Comparison of ENCODE assay signal across 22 cellular contexts in the genomic region with DNA sequence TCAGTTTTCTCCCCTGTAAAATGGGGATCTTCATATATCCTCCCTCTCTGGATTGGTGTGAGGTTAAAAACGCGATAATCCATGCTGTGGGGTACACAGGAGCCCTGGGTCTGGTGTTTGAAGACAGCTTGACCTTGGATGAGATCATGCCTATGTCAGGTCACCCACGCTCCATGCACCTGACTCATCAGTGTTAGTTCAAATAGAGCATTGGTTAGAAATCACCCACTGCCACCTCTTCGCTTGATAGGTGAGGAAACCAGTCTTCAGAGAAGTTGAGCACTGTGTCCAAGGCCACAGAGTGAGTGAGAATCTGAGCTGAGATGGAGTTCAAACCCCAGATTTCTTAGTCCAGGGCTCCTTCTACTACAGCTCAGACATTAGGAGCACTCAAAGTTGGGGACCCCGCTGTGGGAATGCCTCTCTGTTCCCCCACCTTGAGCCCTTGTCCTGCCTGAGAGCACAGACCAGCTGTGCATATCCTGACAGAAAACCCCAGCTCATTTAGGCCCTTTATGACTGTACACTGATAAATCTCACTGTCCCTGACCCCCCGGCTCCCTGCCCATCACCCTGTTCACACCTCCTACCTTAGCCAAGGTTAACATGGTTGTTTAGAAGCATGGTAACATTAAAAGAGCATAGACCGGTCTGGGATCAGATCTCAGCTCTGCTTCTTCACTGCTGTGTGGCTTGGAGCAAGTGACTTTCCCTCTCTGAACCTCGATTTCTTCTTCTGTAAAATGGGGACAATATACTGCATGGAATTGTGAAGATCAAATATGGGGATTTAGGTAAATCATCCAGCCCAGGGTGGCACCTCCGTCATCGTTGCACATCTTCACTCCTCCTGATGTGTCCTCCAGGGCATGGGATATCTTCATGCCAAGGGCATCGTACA. TPM values are rescaled to one million over a fixed set of nuclear protein-coding genes. Genes with fewer than 3 reads are reported as not detected.
DNase-seq lines count a peak whose midpoint lies in the region; ATAC-seq, FAIRE-seq and TF ChIP-seq lines count a peak whose summit lies in the region.
"Had no signal": no experiment of that assay in that cellular context is flagged by ENCODE, and none has a peak within 500 bp of the region (broad histone marks: within the 10 kb centered on the region; RNA-seq: fewer than 3 reads in every experiment).

No MANE protein-coding gene starts in this region.

- no peak for FAIRE-seq in GM12878 (lab: Jason Lieb, UNC)

- no peak overlapping the region for H3K4me2 ChIP-seq in GM12878 (ENCODE audit: control insufficient read depth, insufficient read depth)

- H3K4me1 Mint-ChIP-seq in activated naive CD4-positive, alpha-beta T cell treated with anti-CD3 and anti-CD28 coated beads, Interleukin-2, amount 50 U/mL, for 24 hours = peaks cover 4% of the 10 kb centered on the region
- H3K4me1 Mint-ChIP-seq: B cell; central memory CD8-positive, alpha-beta T cell; mesothelial cell of epicardium had no signal

- H3K27me3 ChIP-seq in GM12878 (replicated peaks in 1 of 2; ENCODE audit: control insufficient read depth in 2 of 2, insufficient read depth in 2 of 2, low read length in 1 of 2) (no peaks in the 10 kb centered on the region), gastroesophageal sphincter (no peaks in the 10 kb centered on the region)
- H3K27me3 ChIP-seq: upper lobe of right lung had no signal

- SMC1A ChIA-PET in GM12878 (lab: Charles Lee; ENCODE audit: uncharacterized antibody, unreplicated experiment) = interaction anchor here (0.6 to 2.4 kb wide), 3 partner anchors 9 to 153 kb away, joined by 3 to 6 read pairs (median 3); a partner anchor contains a TSS

- H3K9me3 Mint-ChIP-seq in activated naive CD4-positive, alpha-beta T cell treated with anti-CD3 and anti-CD28 coated beads, Interleukin-2, amount 50 U/mL, for 24 hours = no peaks in the 10 kb centered on the region
- H3K9me3 Mint-ChIP-seq: central memory CD8-positive, alpha-beta T cell; mesothelial cell of epicardium; natural killer cell treated with Interleukin-12 subunit alpha and Interleukin-12 subunit beta and Interleukin-15 and Interleukin-18, amount 100 ng/mL, for 72 hours had no signal

- WGBS in GM12878 (ENCODE audit: insufficient coverage, insufficient replicate concordance, low lambda C conversion rate, missing lambda C conversion rate) = 67% methylated on average over 11 of the region's 11 CpGs
- WGBS in gastroesophageal sphincter (ENCODE audit: low coverage in 1 of 2), 2 donors = 95 to 100% methylated on average over 2 to 3 of the region's 11 CpGs

- ATAC-seq in GM12878 (peak; percentile 12; the same call in 2 of the 3 replicates), gastroesophageal sphincter (no peak)
- ATAC-seq in stimulated activated naive CD8-positive, alpha-beta T cell treated with anti-CD3 and anti-CD28 coated beads, Interleukin-15, Interleukin-2, amounts not matched to agents 100 U/mL and 50 U/mL, for 24 hours = peak; percentile 78

- TF ChIP-seq RAD21 in GM12878 (IDR thresholded peaks at IDR 0.05; ENCODE audit: insufficient read depth, low read depth, low read length) = no peak

- in situ Hi-C loops in GM12878 (cut with MboI) = loop anchor here (5.0 to 10.0 kb wide), 3 partner anchors 46 to 371 kb away; no protein-coding TSS in a partner anchor

- H3K4me3 ChIP-seq in GM12878 (no peak overlapping the region), gastroesophageal sphincter (no peak overlapping the region)
- H3K4me3 ChIP-seq: upper lobe of right lung had no signal

- no peak for TF ChIP-seq CTCF in GM12878 (IDR thresholded peaks at IDR 0.05 in 2 of 3, conservative IDR thresholded peaks at IDR 0.05 in 1 of 3; ENCODE audit: control insufficient read depth in 2 of 3, extremely low read depth in 1 of 3, insufficient read depth in 1 of 3, low read depth in 3 of 3, low read length in 3 of 3)
- TF ChIP-seq CTCF in gastroesophageal sphincter (IDR thresholded peaks at IDR 0.05) = no peak

- no peak overlapping the region for H3K4me3 Mint-ChIP-seq in activated naive CD4-positive, alpha-beta T cell treated with anti-CD3 and anti-CD28 coated beads, Interleukin-2, amount 50 U/mL, for 24 hours
- H3K4me3 Mint-ChIP-seq: B cell; central memory CD8-positive, alpha-beta T cell; mesothelial cell of epicardium; natural killer cell treated with Interleukin-12 subunit alpha and Interleukin-12 subunit beta and Interleukin-15 and Interleukin-18, amount 100 ng/mL, for 72 hours had no signal

- TF ChIP-seq POLR2A in GM12878 (IDR thresholded peaks at IDR 0.05; ENCODE audit: low read depth, low read length) (no peak), gastroesophageal sphincter (IDR thresholded peaks at IDR 0.05) (no peak)

- H3K4me1 ChIP-seq in GM12878 (ENCODE audit: control insufficient read depth, insufficient read depth, low read length) (no peaks in the 10 kb centered on the region), gastroesophageal sphincter (no peaks in the 10 kb centered on the region)
- H3K4me1 ChIP-seq: upper lobe of right lung had no signal

- peak overlapping the region; percentile 30 for H3K27ac Mint-ChIP-seq in activated naive CD4-positive, alpha-beta T cell treated with anti-CD3 and anti-CD28 coated beads, Interleukin-2, amount 50 U/mL, for 24 hours
- H3K27ac Mint-ChIP-seq: B cell, mesothelial cell of epicardium had no signal

- BruUV-seq in GM12878 (replicated peaks; lab: Mats Ljungman, UMichigan) = no TSS peak

- CTCF ChIA-PET in GM12878 (lab: Yijun Ruan, JAX) = interaction anchor here (1.1 to 4.3 kb wide), 9 partner anchors 9 to 249 kb away, joined by 3 to 16 read pairs (median 4); no protein-coding TSS in a partner anchor

- H3K36me3 ChIP-seq in GM12878 (ENCODE audit: control insufficient read depth in 2 of 2, insufficient read depth in 2 of 2, low read length in 1 of 2) (peaks cover 20 to 48% of the 10 kb centered on the region in 2 experiments), gastroesophageal sphincter (peaks cover 0 to 96% of the 10 kb centered on the region in 2 donors)

- intact Hi-C loops in GM12878 (cut with micrococcal nuclease; ENCODE audit: unreplicated experiment) = no loop called here

- POLR2A ChIA-PET in GM12878 (lab: Charles Lee) = no interaction called here

- DNase-seq in DMS53 (lab: John Stamatoyannopoulos, UW) (peak; percentile 49), DMS53 treated with DMSO at 0.1 percent for 48 hours (lab: John Stamatoyannopoulos, UW; ENCODE audit: unreplicated experiment) (no peak), GM12878 (ENCODE audit: low read depth, low spot score) (no peak), DMS 273 (lab: John Stamatoyannopoulos, UW; ENCODE audit: unreplicated experiment) (no peak)
- no peak for DNase-seq in activated naive CD4-positive, alpha-beta T cell treated with Interleukin-2 at 50 U/mL for 16 hours
- DNase-seq in stimulated activated naive CD8-positive, alpha-beta T cell treated with anti-CD3 and anti-CD28 coated beads, Interleukin-15, Interleukin-2, amounts not matched to agents 100 U/mL and 50 U/mL, for 24 hours = no peak
- DNase-seq: effector CD4-positive, alpha-beta T cell; IMR-90; NCI-H1436 treated with DMSO at 0.1 percent for 48 hours; NCI-H2171; NCI-H69; SIG-M5; stimulated activated CD4-positive, alpha-beta T cell treated with anti-CD3 and anti-CD28 coated beads, Interleukin-2, amount 100 ng/mL, for 24 hours; upper lobe of right lung had no signal

- no peaks in the 10 kb centered on the region for H3K9me3 ChIP-seq in GM12878 (replicated peaks; ENCODE audit: control insufficient read depth, insufficient read depth, low read length)
- no peaks in the 10 kb centered on the region for H3K9me3 ChIP-seq in gastroesophageal sphincter
- H3K9me3 ChIP-seq: upper lobe of right lung had no signal

- H3K9ac ChIP-seq in GM12878 (ENCODE audit: control insufficient read depth, insufficient read depth, low read length) = no peak overlapping the region

- RAD21 ChIA-PET in GM12878 (lab: Charles Lee; ENCODE audit: unreplicated experiment) = interaction anchor here (0.8 to 1.5 kb wide), 3 partner anchors 9 to 46 kb away, joined by 4 to 9 read pairs (median 5); no protein-coding TSS in a partner anchor

- TF ChIP-seq EP300 in GM12878 (IDR thresholded peaks at IDR 0.05; ENCODE audit: borderline replicate concordance in 1 of 2, control insufficient read depth in 1 of 2, low read depth in 2 of 2, low read length in 2 of 2) = no peak
- no peak for TF ChIP-seq EP300 in gastroesophageal sphincter (IDR thresholded peaks at IDR 0.05)

- H3K36me3 Mint-ChIP-seq in activated naive CD4-positive, alpha-beta T cell treated with anti-CD3 and anti-CD28 coated beads, Interleukin-2, amount 50 U/mL, for 24 hours = peaks cover 5% of the 10 kb centered on the region

- no peaks in the 10 kb centered on the region for H3K27me3 Mint-ChIP-seq in activated naive CD4-positive, alpha-beta T cell treated with anti-CD3 and anti-CD28 coated beads, Interleukin-2, amount 50 U/mL, for 24 hours
- H3K27me3 Mint-ChIP-seq: B cell; central memory CD8-positive, alpha-beta T cell; natural killer cell treated with Interleukin-12 subunit alpha and Interleukin-12 subunit beta and Interleukin-15 and Interleukin-18, amount 100 ng/mL, for 72 hours had no signal

- no peak overlapping the region for H2AFZ ChIP-seq in GM12878 (ENCODE audit: control insufficient read depth, low read depth, low read length)

- H3K27ac ChIP-seq in GM12878 (ENCODE audit: control insufficient read depth, insufficient read depth) (no peak overlapping the region), gastroesophageal sphincter (no peak overlapping the region)
- H3K27ac ChIP-seq: 22Rv1, upper lobe of right lung had no signal

- H3K79me2 ChIP-seq in GM12878 (ENCODE audit: control insufficient read depth, insufficient read depth, low read length) = no peaks in the 10 kb centered on the region

- H4K20me1 ChIP-seq in GM12878 (ENCODE audit: control insufficient read depth, insufficient read depth) = no peaks in the 10 kb centered on the region

TF ChIP-seq in GM12878, 131 proteins besides CTCF, POLR2A, EP300 and RAD21 (continues in another document):
- TF ChIP-seq BRCA1 (IDR thresholded peaks at IDR 0.05; ENCODE audit: low read depth, low read length) = no peak

RNA-seq across cellular contexts. Expression of a gene that starts 22.4 kb away (rescaled TPM):
- 94.1 and 105 TPM in 2 replicates for total RNA-seq in GM12878 (2013; cell fraction: nucleolus; rRNA removed)
- 169 and 177 TPM in 2 replicates for total RNA-seq in GM12878 (2014; rRNA removed)
- total RNA-seq in GM12878 (2014; rRNA removed; fragmentation: Illumina TruSeq; extraction: Trizol) = 115 and 119 TPM in 2 replicates
- 246 and 254 TPM in 2 replicates for total RNA-seq in GM12878 (2021)
- polyA plus RNA-seq in GM12878 (2011; ENCODE audit: low read depth) = 228 TPM
- polyA plus RNA-seq in GM12878 (2011; rRNA removed) = 88.7 and 223 TPM in 2 replicates
- polyA plus RNA-seq in GM12878 (2011; cell fraction: cytosol; rRNA removed) = 295 and 353 TPM in 2 replicates
- 331 and 338 TPM in 2 replicates for polyA plus RNA-seq in GM12878 (2011; cell fraction: nucleus; rRNA removed)
- 364 and 368 TPM in 2 replicates for polyA plus RNA-seq in GM12878 (2012)
- polyA plus RNA-seq in GM12878 (2014; fragmentation: Illumina TruSeq; extraction: Trizol) = 180 and 294 TPM in 2 replicates
- 10 to 100 TPM; 22.5 to 30.2 TPM for polyA plus RNA-seq in GM12878 (2014; fragmentation: Nextera tagmentation; extraction: Ambion mirVana)
- 245 and 252 TPM in 2 replicates for polyA plus RNA-seq in GM12878 (2014; rRNA removed)
- polyA plus RNA-seq in GM12878 (2016; fragmentation: Nextera tagmentation; extraction: Ambion mirVana) = 100 to 1,000 TPM; 133 to 142 TPM
- polyA minus RNA-seq in GM12878 (2011; rRNA and poly(A)+ RNA removed) = 283 and 449 TPM in 2 replicates
- 110 and 112 TPM in 2 replicates for polyA minus RNA-seq in GM12878 (2011; cell fraction: cytosol; rRNA and poly(A)+ RNA removed)
- polyA minus RNA-seq in GM12878 (2011; cell fraction: nucleus; rRNA and poly(A)+ RNA removed) = 106 and 139 TPM in 2 replicates
- 10 to 100 TPM in 3 of 4 donors, 1 to 10 TPM in 1; 8.7 to 62.0 (median 27.2) TPM for total RNA-seq in gastroesophageal sphincter
- total RNA-seq: G401 had no signal
